Comparison of ENCODE assay signal across 1 cellular context in the genomic region with DNA sequence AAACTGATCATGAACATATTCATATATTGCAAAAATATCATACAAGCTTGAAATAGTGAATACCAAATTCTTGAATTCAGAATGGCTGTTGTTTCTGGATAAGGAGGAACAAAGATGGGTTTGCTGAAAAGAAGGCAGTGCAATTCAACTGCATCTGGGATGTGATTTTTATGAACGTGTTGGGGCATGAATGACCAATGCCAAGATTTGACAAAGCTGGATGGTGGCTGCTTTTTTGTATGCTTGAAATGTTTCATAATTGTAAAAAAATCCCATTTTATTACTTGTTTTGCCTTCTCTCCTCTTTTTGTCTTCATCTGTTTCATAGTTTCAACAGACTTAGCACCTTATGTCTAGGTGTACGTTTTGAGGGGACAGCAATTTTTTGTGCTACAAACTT.
TF ChIP-seq lines count a peak whose summit lies in the region.

No MANE protein-coding gene starts in this region.

TF ChIP-seq in K562, 482 proteins besides CTCF, POLR2A, EP300 and RAD21:
- no peak for TF ChIP-seq ZNF431 (CRISPR knock-in tag; IDR thresholded peaks at IDR 0.05)
- TF ChIP-seq CHD4 (IDR thresholded peaks at IDR 0.05; ENCODE audit: insufficient read depth, insufficient replicate concordance, low read depth, low read length, poor library complexity, severe bottlenecking): no peak
- no peak for TF ChIP-seq E2F3 (CRISPR knock-in tag; IDR thresholded peaks at IDR 0.05)
- TF ChIP-seq KAT2B (IDR thresholded peaks at IDR 0.05; ENCODE audit: low read depth, low read length): no peak
- TF ChIP-seq ASH1L (IDR thresholded peaks at IDR 0.05; ENCODE audit: borderline replicate concordance, low read depth, partially characterized antibody): no peak
- no peak for TF ChIP-seq TOE1 (IDR thresholded peaks at IDR 0.05; ENCODE audit: borderline replicate concordance)
- TF ChIP-seq TOE1 (CRISPR knock-in tag; IDR thresholded peaks at IDR 0.05; ENCODE audit: borderline replicate concordance, low read depth): no peak
- TF ChIP-seq CHD1 (IDR thresholded peaks at IDR 0.05; ENCODE audit: low read length): no peak
- no peak for TF ChIP-seq RCOR1 (IDR thresholded peaks at IDR 0.05; ENCODE audit: borderline replicate concordance in 1 of 2, low read depth in 2 of 2, low read length in 2 of 2)
- no peak for TF ChIP-seq ZNF41 (CRISPR knock-in tag; conservative IDR thresholded peaks at IDR 0.05)
- TF ChIP-seq TAL1 (IDR thresholded peaks at IDR 0.05): no peak
- no peak for TF ChIP-seq RFX5 (IDR thresholded peaks at IDR 0.05; ENCODE audit: low read depth, low read length)
TF ChIP-seq in K562: peak in this region for 0.
